25 cellular contexts compared by ENCODE assay signal in the genomic region with DNA sequence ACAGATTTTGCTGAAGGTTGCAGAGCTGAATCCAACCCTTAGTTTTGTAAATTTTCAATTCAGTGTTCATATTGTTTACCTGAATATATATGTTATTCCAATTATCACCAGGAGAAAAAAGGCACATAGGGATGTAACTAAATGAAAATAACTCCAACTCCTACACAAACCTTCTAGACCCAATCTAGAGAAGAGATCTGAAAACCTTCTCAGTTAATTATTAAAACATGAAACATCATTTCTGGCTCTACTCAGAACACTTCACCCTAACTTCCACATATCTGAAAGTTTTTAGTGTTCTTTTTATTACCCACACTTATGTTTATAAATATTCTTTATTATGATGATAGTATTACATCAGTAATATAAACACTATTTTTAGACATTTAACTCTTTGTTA.
DNase-seq lines count a peak whose midpoint lies in the region; ATAC-seq, FAIRE-seq and TF ChIP-seq lines count a peak whose summit lies in the region.
"Had no signal": no experiment of that assay in that cellular context is flagged by ENCODE, and none has a peak within 500 bp of the region (broad histone marks: within the 10 kb centered on the region; RNA-seq: fewer than 3 reads in every experiment).

No MANE protein-coding gene starts in this region.

- no peak overlapping the region for H3K4me3 Mint-ChIP-seq in astrocyte (ENCODE audit: unreplicated experiment)
- no peak overlapping the region for H3K4me3 Mint-ChIP-seq in mesothelial cell of epicardium
- no peak overlapping the region for H3K4me3 Mint-ChIP-seq in neural progenitor cell
- H3K4me3 Mint-ChIP-seq: activated naive CD4-positive, alpha-beta T cell treated with anti-CD3 and anti-CD28 coated beads for 36 hours; CD14-positive monocyte; T-helper 17 cell had no signal

- H2AFZ ChIP-seq in GM23248, result no peak overlapping the region
- no peak overlapping the region for H2AFZ ChIP-seq in astrocyte (ENCODE audit: low read depth, low read length)
- no peak overlapping the region for H2AFZ ChIP-seq in neural progenitor cell (replicated peaks)
- H2AFZ ChIP-seq: PC-9 had no signal

- DNase-seq in Caki2 (ENCODE audit: low read depth) (peak; percentile 34), GM23248 (no peak), astrocyte (ENCODE audit: low read depth) (no peak), mesothelial cell of epicardium (ENCODE audit: low spot score in 2 of 2, unreplicated experiment in 2 of 2) (no peak), neural progenitor cell (ENCODE audit: low spot score) (no peak), ureter (ENCODE audit: low spot score) (no peak), NCI-H69 (lab: John Stamatoyannopoulos, UW) (no peak)
- DNase-seq: activated CD4-positive, alpha-beta T cell treated with anti-CD3 and anti-CD28 coated beads for 4 hours; activated naive CD4-positive, alpha-beta T cell treated with anti-CD3 and anti-CD28 coated beads for 36 hours; activated T-cell treated with anti-CD3 and anti-CD28 coated beads, Interleukin-2, amount 50 U/mL, for 48 hours; central memory CD4-positive, alpha-beta T cell; islet precursor cell; mammary epithelial cell; MG63; NCI-H1436; NCI-H2107; nucleus accumbens; PC-9; sigmoid colon; SJCRH30; T-helper 17 cell had no signal

- H3K27me3 Mint-ChIP-seq in astrocyte (ENCODE audit: low read depth, unreplicated experiment), result no peaks in the 10 kb centered on the region
- no peaks in the 10 kb centered on the region for H3K27me3 Mint-ChIP-seq in mesothelial cell of epicardium (ENCODE audit: low read depth)
- H3K27me3 Mint-ChIP-seq in neural progenitor cell (ENCODE audit: insufficient read depth, low read depth), result no peaks in the 10 kb centered on the region
- H3K27me3 Mint-ChIP-seq: T-helper 17 cell had no signal

- peaks cover 38% of the 10 kb centered on the region for H3K4me1 ChIP-seq in GM23248 (ENCODE audit: insufficient read depth)
- peaks cover 12% of the 10 kb centered on the region for H3K4me1 ChIP-seq in astrocyte (ENCODE audit: insufficient read depth, low read length)
- no peaks in the 10 kb centered on the region for H3K4me1 ChIP-seq in neural progenitor cell
- H3K4me1 ChIP-seq: vagina had no signal

- no peak for TF ChIP-seq CTCF in astrocyte (IDR thresholded peaks at IDR 0.05; ENCODE audit: insufficient read depth, low read depth, low read length)
- TF ChIP-seq CTCF in mesothelial cell of epicardium (IDR thresholded peaks at IDR 0.05; ENCODE audit: unreplicated experiment), result no peak
- no peak for TF ChIP-seq CTCF in neural progenitor cell (IDR thresholded peaks at IDR 0.05)

- no peak overlapping the region for H3K9ac ChIP-seq in GM23248
- no peak overlapping the region for H3K9ac ChIP-seq in astrocyte (ENCODE audit: low read length)
- no peak overlapping the region for H3K9ac ChIP-seq in neural progenitor cell

- ATAC-seq in HG03521 (IDR thresholded peaks at IDR 0.05; ENCODE audit: unreplicated experiment), result no peak
- ATAC-seq: T-helper 17 cell had no signal

- H3K4me3 ChIP-seq in GM23248 (no peak overlapping the region), astrocyte (ENCODE audit: insufficient read depth, low read depth, low read length) (no peak overlapping the region), neural progenitor cell (no peak overlapping the region)
- H3K4me3 ChIP-seq: MG63, PC-9, sigmoid colon, SJCRH30, vagina had no signal

- peak overlapping the region; percentile 61; the same call in 1 of the 2 replicates for H3K27ac ChIP-seq in GM23248
- H3K27ac ChIP-seq in astrocyte (ENCODE audit: low read depth, low read length), result no peak overlapping the region
- no peak overlapping the region for H3K27ac ChIP-seq in neural progenitor cell
- H3K27ac ChIP-seq: PC-9, sigmoid colon, SJCRH30, vagina had no signal

- no peak overlapping the region for H3K4me2 ChIP-seq in GM23248 (ENCODE audit: unreplicated experiment)
- no peak overlapping the region for H3K4me2 ChIP-seq in astrocyte (ENCODE audit: low read length)
- H3K4me2 ChIP-seq in neural progenitor cell, result no peak overlapping the region
- H3K4me2 ChIP-seq: PC-9 had no signal

- H3K9me3 ChIP-seq in GM23248 (ENCODE audit: low read depth) (no peaks in the 10 kb centered on the region), astrocyte (ENCODE audit: insufficient read depth, low read depth, low read length) (no peaks in the 10 kb centered on the region), neural progenitor cell (ENCODE audit: low read depth) (no peaks in the 10 kb centered on the region)
- H3K9me3 ChIP-seq: MG63, sigmoid colon, SJCRH30, vagina had no signal

- H3K36me3 ChIP-seq in GM23248 (ENCODE audit: low read depth) (peaks cover 15% of the 10 kb centered on the region), astrocyte (ENCODE audit: insufficient read depth, low read length) (peaks cover 5% of the 10 kb centered on the region), neural progenitor cell (no peaks in the 10 kb centered on the region)

- H4K20me1 ChIP-seq in GM23248 (ENCODE audit: insufficient read depth) (no peaks in the 10 kb centered on the region), astrocyte (ENCODE audit: insufficient read depth, low read length) (no peaks in the 10 kb centered on the region), neural progenitor cell (ENCODE audit: low read depth) (no peaks in the 10 kb centered on the region)

- H3K27me3 ChIP-seq in GM23248 (replicated peaks; ENCODE audit: insufficient read depth) (no peaks in the 10 kb centered on the region), astrocyte (ENCODE audit: insufficient read depth, low read length) (no peaks in the 10 kb centered on the region), neural progenitor cell (no peaks in the 10 kb centered on the region)
- H3K27me3 ChIP-seq: MG63, sigmoid colon, SJCRH30, vagina had no signal

- peak overlapping the region; percentile 82 for H3K27ac Mint-ChIP-seq in astrocyte (ENCODE audit: unreplicated experiment)
- peak overlapping the region; percentile 95 for H3K27ac Mint-ChIP-seq in mesothelial cell of epicardium
- no peak overlapping the region for H3K27ac Mint-ChIP-seq in neural progenitor cell
- H3K27ac Mint-ChIP-seq: activated naive CD4-positive, alpha-beta T cell treated with anti-CD3 and anti-CD28 coated beads for 36 hours; T-helper 17 cell had no signal

- H3K9me2 ChIP-seq in GM23248 (ENCODE audit: insufficient read depth), result no peaks in the 10 kb centered on the region

- H3K9me3 Mint-ChIP-seq in astrocyte (ENCODE audit: unreplicated experiment), result no peaks in the 10 kb centered on the region
- H3K9me3 Mint-ChIP-seq in mesothelial cell of epicardium, result no peaks in the 10 kb centered on the region
- H3K9me3 Mint-ChIP-seq in neural progenitor cell, result no peaks in the 10 kb centered on the region
- H3K9me3 Mint-ChIP-seq: activated naive CD4-positive, alpha-beta T cell treated with anti-CD3 and anti-CD28 coated beads for 36 hours had no signal

- no peak for FAIRE-seq in astrocyte (lab: Jason Lieb, UNC)
- FAIRE-seq: frontal cortex had no signal

- H3F3A ChIP-seq in GM23248 (ENCODE audit: insufficient read depth) (peaks cover 33% of the 10 kb centered on the region), neural progenitor cell (ENCODE audit: low read depth) (no peaks in the 10 kb centered on the region)

- H3K4me1 Mint-ChIP-seq in astrocyte (ENCODE audit: low read depth, unreplicated experiment) (peaks cover 29% of the 10 kb centered on the region), mesothelial cell of epicardium (peaks cover 37% of the 10 kb centered on the region), neural progenitor cell (peaks cover 12% of the 10 kb centered on the region)
- H3K4me1 Mint-ChIP-seq: CD14-positive monocyte had no signal

- in situ Hi-C loops in Caki2 (cut with HindIII; ENCODE audit: low pct_unique_long_range_greater_than_20kb, low sequenced_read_pairs) (no loop called here), GM23248 (cut with MboI) (no loop called here)

- peaks cover 4% of the 10 kb centered on the region for H3K36me3 Mint-ChIP-seq in astrocyte (ENCODE audit: low read depth, unreplicated experiment)
- peaks cover 11% of the 10 kb centered on the region for H3K36me3 Mint-ChIP-seq in mesothelial cell of epicardium
- H3K36me3 Mint-ChIP-seq in neural progenitor cell, result peaks cover 4% of the 10 kb centered on the region

- H3K79me2 ChIP-seq in GM23248 (ENCODE audit: insufficient read depth), result peaks cover 66% of the 10 kb centered on the region
- H3K79me2 ChIP-seq in astrocyte (ENCODE audit: insufficient read depth, low read length), result peaks cover 3% of the 10 kb centered on the region
- no peaks in the 10 kb centered on the region for H3K79me2 ChIP-seq in neural progenitor cell (ENCODE audit: low read depth)
